1 cellular context compared by ENCODE assay signal in genomic region chr4:108560624-108561023, GRCh38.
TF ChIP-seq lines count a peak whose summit lies in the region.

No MANE protein-coding gene starts in this region.

TF ChIP-seq in WTC11, 78 proteins besides CTCF, POLR2A, EP300 and RAD21 (continued from another document):
- no peak for TF ChIP-seq PRDM15 (CRISPR knock-in tag; IDR thresholded peaks at IDR 0.05)
- TF ChIP-seq NR1H2 (CRISPR knock-in tag; IDR thresholded peaks at IDR 0.05) = no peak
- TF ChIP-seq STAT6 (CRISPR knock-in tag; conservative IDR thresholded peaks at IDR 0.05; ENCODE audit: low read depth) = no peak
TF ChIP-seq in WTC11: peak in this region for 0.
